In the genomic region with DNA sequence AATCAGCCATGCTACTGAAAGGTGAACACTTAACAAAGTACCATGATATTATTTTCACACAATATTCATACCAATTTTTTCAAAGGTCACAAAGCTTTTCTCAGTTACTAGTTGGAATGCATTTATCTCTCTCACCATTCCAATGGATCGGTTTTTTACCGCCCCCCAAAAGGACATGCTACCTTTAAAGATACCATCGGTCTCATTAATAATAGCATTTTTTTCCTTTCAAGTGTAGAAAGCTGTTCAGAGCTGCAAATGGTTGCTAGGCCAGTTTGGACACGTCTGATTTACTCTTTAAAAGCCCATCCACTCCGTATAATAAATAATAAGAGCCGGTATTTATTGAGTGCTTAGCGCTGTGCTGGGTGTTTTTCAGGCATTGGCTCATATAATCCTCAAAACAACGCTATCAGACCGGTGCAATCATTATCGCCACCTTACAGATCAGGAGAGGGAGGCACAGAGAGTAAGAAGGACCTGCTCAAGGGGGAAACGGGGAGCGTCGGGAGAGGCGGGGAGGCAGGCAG, we compare ENCODE assay signal across 8 cellular contexts. TPM values are rescaled to one million over a fixed set of nuclear protein-coding genes. Genes with fewer than 3 reads are reported as not detected.
A peak's percentile ranks its signal among the peaks of the same experiment; 100 is the strongest.
DNase-seq lines count a peak whose midpoint lies in the region; ATAC-seq and TF ChIP-seq lines count a peak whose summit lies in the region.

No MANE protein-coding gene starts in this region.

- H3K27me3 Mint-ChIP-seq in progenitor cell of endocrine pancreas: peaks cover 38% of the 10 kb centered on the region

- peak overlapping the region; percentile 86 for H3K4me3 Mint-ChIP-seq in progenitor cell of endocrine pancreas (ENCODE audit: low read depth)

- H3K27me3 ChIP-seq in RWPE2 (ENCODE audit: insufficient read depth, poor library complexity, severe bottlenecking): no peaks in the 10 kb centered on the region
- H3K27me3 ChIP-seq in foreskin keratinocyte: peaks cover 2% of the 10 kb centered on the region

- no peaks in the 10 kb centered on the region for H3K36me3 Mint-ChIP-seq in progenitor cell of endocrine pancreas (ENCODE audit: insufficient read depth)

- H3K27ac ChIP-seq in RWPE2 (ENCODE audit: poor library complexity, severe bottlenecking) (peak overlapping the region; percentile 41), foreskin keratinocyte (peak overlapping the region; percentile 43)

- in situ Hi-C loops in GM13976 (cut with MboI; ENCODE audit: low sequenced_read_pairs, unreplicated experiment) (no loop called here), ACHN (cut with HindIII; ENCODE audit: low pct_ligation_motif_present, low pct_unique_long_range_greater_than_20kb, low sequenced_read_pairs) (no loop called here)

- H3K27ac Mint-ChIP-seq in progenitor cell of endocrine pancreas: peak overlapping the region; percentile 90

- DNase-seq in GM13976 (ENCODE audit: low spot score) (peak; percentile 38), RWPE2 (ENCODE audit: low spot score) (no peak), foreskin keratinocyte (peak in 1 of 2 donors; percentile 52), progenitor cell of endocrine pancreas (ENCODE audit: low spot score, unreplicated experiment) (no peak), NCI-H2029 treated with DMSO at 0.1 percent for 48 hours (lab: John Stamatoyannopoulos, UW) (no peak), ACHN (no peak), DMS114 treated with DMSO at 0.1 percent for 48 hours (lab: John Stamatoyannopoulos, UW; ENCODE audit: unreplicated experiment) (no peak)

- no peaks in the 10 kb centered on the region for H3K9me3 Mint-ChIP-seq in progenitor cell of endocrine pancreas (ENCODE audit: low read depth)

- H3K4me3 ChIP-seq in RWPE2 (ENCODE audit: severe bottlenecking): peak overlapping the region; percentile 48

- no peak for TF ChIP-seq CTCF in GM13976 (IDR thresholded peaks at IDR 0.05; ENCODE audit: borderline replicate concordance, control extremely low read depth, extremely low read depth, insufficient read depth, missing control alignments)
- TF ChIP-seq CTCF in RWPE2 (IDR thresholded peaks at IDR 0.05; ENCODE audit: poor library complexity, severe bottlenecking): no peak
- TF ChIP-seq CTCF in foreskin keratinocyte (conservative IDR thresholded peaks at IDR 0.05): no peak
- TF ChIP-seq CTCF in progenitor cell of endocrine pancreas (IDR thresholded peaks at IDR 0.05; ENCODE audit: unreplicated experiment): no peak

- H3K4me1 ChIP-seq in RWPE2 (ENCODE audit: insufficient read depth, poor library complexity, severe bottlenecking) (peaks cover 20% of the 10 kb centered on the region), foreskin keratinocyte (peaks cover 28% of the 10 kb centered on the region)

- ATAC-seq in RWPE2 (ENCODE audit: low read depth) (peak; percentile 2), foreskin keratinocyte (peak; percentile 31), GM19452 (IDR thresholded peaks at IDR 0.05; ENCODE audit: unreplicated experiment) (no peak)

- H3K36me3 ChIP-seq in RWPE2 (ENCODE audit: low read depth): no peaks in the 10 kb centered on the region

- H3K9me3 ChIP-seq in RWPE2 (ENCODE audit: severe bottlenecking): no peaks in the 10 kb centered on the region

- peaks cover 19% of the 10 kb centered on the region for H3K4me1 Mint-ChIP-seq in progenitor cell of endocrine pancreas (ENCODE audit: low read depth)

RNA-seq across cellular contexts. Expression of gene STON2, which starts 35.0 kb away (rescaled TPM):
- total RNA-seq in foreskin keratinocyte: 119 and 228 TPM in 2 replicates
- 15.9 and 28.9 TPM in 2 replicates for polyA plus RNA-seq in foreskin keratinocyte
- total RNA-seq in progenitor cell of endocrine pancreas: 73.6 and 77.2 TPM in 2 replicates
